Comparison of ENCODE assay signal across 7 cellular contexts in the genomic region with DNA sequence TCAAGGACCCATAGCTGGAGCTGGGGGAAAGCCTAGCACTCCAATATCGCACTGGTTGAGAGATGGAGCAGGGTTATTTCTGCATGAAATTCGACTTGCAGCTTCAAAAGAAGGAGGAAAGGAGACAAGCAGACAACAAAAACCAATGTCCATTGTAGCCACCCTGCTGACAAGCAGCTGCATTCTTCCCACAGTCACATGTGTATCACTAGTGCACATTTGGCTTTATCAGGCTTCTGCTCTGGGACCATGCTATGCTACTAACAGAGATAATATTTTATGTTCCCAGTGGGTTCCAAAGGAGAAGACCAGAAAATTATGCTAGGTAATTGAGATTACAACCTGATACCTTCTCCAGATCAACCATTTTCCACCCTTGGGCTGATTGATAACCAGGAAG.
"Had no signal": no experiment of that assay in that cellular context is flagged by ENCODE, and none has a peak within 500 bp of the region (broad histone marks: within the 10 kb centered on the region; RNA-seq: fewer than 3 reads in every experiment).

No MANE protein-coding gene starts in this region.

- H3K4me3 Mint-ChIP-seq: H9, IgD-negative memory B cell had no signal

- H3K4me1 Mint-ChIP-seq: IgD-negative memory B cell had no signal

- H2AFZ ChIP-seq: GM23248 had no signal

- DNase-seq: GM23248, H9, HCEC 1CT had no signal

- H3K9ac ChIP-seq: GM23248 had no signal

- H3K4me3 ChIP-seq: GM23248 had no signal

- FAIRE-seq: H1, H54, HTR-8/SVneo had no signal

- H3K27ac ChIP-seq: GM23248 had no signal

- H3K9me3 Mint-ChIP-seq: H9, IgD-negative memory B cell had no signal

- H3K27ac Mint-ChIP-seq: H9, IgD-negative memory B cell had no signal

- H3K36me3 Mint-ChIP-seq: IgD-negative memory B cell had no signal
